Comparison of ENCODE assay signal across 8 cellular contexts in the genomic region with DNA sequence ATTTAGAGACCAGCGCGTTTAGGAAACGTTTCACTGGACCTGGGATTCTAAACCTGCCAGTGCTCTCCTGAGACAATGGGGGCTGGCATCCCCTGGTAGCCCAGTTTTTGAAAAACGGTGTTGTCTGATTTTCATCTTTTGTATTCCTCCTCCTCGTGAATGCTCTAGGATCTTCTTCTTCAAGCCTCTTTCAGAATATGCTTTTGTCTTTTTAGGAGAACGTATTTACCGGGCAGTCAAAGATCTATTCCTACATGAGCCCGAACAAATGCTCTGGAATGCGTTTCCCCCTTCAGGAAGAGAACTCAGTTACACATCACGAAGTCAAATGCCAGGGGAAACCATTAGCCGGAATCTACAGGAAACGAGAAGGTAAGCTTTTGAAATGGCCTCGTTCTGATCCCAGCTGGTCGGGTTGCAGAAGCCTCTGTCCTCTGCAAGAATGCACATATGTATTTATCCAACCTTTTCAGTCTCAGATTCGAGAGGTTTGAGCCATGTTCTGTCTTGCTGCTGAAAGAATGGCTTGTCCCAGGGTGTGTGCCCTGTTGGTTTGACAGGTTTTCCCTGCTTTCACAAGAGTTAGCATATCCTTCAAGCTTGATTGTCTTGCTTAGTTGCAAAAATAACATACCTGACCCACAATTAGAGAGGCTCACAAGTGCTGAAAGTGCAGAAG. TPM values are rescaled to one million over a fixed set of nuclear protein-coding genes. Genes with fewer than 3 reads are reported as not detected.
A peak's percentile ranks its signal among the peaks of the same experiment; 100 is the strongest.
DNase-seq lines count a peak whose midpoint lies in the region; FAIRE-seq and TF ChIP-seq lines count a peak whose summit lies in the region.
"Had no signal": no experiment of that assay in that cellular context is flagged by ENCODE, and none has a peak within 500 bp of the region (broad histone marks: within the 10 kb centered on the region; RNA-seq: fewer than 3 reads in every experiment).

No MANE protein-coding gene starts in this region.

- no peak overlapping the region for H2AFZ ChIP-seq in keratinocyte (ENCODE audit: control insufficient read depth, low read length)

- H3K79me2 ChIP-seq in keratinocyte (ENCODE audit: control insufficient read depth, insufficient read depth, low read length): peaks cover 59% of the 10 kb centered on the region

- no peak for TF ChIP-seq POLR2A in stomach (IDR thresholded peaks at IDR 0.05)

- peak overlapping the region; percentile 76 for H3K9ac ChIP-seq in keratinocyte (ENCODE audit: control insufficient read depth, extremely low read depth, insufficient read depth, low read length)

- dilution Hi-C loops in keratinocyte (cut with MboI; ENCODE audit: extremely low pct_ligation_motif_present, low sequenced_read_pairs): no loop called here

- H3K4me1 ChIP-seq in keratinocyte (ENCODE audit: control insufficient read depth, extremely low read depth, insufficient read depth, low read length) (peaks cover 23% of the 10 kb centered on the region), stomach (peaks cover 24 to 63% (median 46%) of the 10 kb centered on the region in 4 donors)

- no peaks in the 10 kb centered on the region for H3K9me1 ChIP-seq in keratinocyte (ENCODE audit: control insufficient read depth, extremely low read depth, insufficient read depth, low read length)

- H3K4me2 ChIP-seq in keratinocyte (ENCODE audit: control insufficient read depth, extremely low read depth, insufficient read depth, low read depth, low read length): peak overlapping the region; percentile 84

- DNase-seq in HL-60 (ENCODE audit: low read depth in 1 of 2, low spot score in 1 of 2) (peak in 1 of 2 experiments; percentile 27), keratinocyte (ENCODE audit: low read depth, low spot score) (no peak), stomach (no peak), occipital lobe (lab: John Stamatoyannopoulos, UW) (no peak), HPDE6-E6E7 (ENCODE audit: extremely low spot score) (no peak), NCI-H187 treated with DMSO at 0.1 percent for 48 hours (lab: John Stamatoyannopoulos, UW) (no peak)
- DNase-seq: activated CD4-positive, alpha-beta T cell treated with anti-CD3 and anti-CD28 coated beads for 1 hour had no signal

- TF ChIP-seq EP300 in stomach (IDR thresholded peaks at IDR 0.05): no peak

- intact Hi-C loops in stomach (cut with DNase I; ENCODE audit: low total_unique reads): no loop called here

- H3K36me3 ChIP-seq in keratinocyte (ENCODE audit: control insufficient read depth in 2 of 2, extremely low read depth in 1 of 2, insufficient read depth in 2 of 2, low read length in 2 of 2) (peaks cover 22 to 29% of the 10 kb centered on the region in 2 experiments), stomach (peaks cover 29 to 50% (median 48%) of the 10 kb centered on the region in 4 donors)

- H3K27me3 ChIP-seq in HL-60 (ENCODE audit: insufficient read depth, poor library complexity, severe bottlenecking) (no peaks in the 10 kb centered on the region), keratinocyte (ENCODE audit: control insufficient read depth, extremely low read depth, insufficient read depth, low read length) (no peaks in the 10 kb centered on the region), stomach (no peaks in the 10 kb centered on the region)

- TF ChIP-seq CTCF in HL-60 (IDR thresholded peaks at IDR 0.05; ENCODE audit: insufficient read depth, low read length) (no peak), keratinocyte (optimal IDR thresholded peaks at IDR 0.05 in 1 of 3, IDR thresholded peaks at IDR 0.05 in 1 of 3, conservative IDR thresholded peaks at IDR 0.05 in 1 of 3; ENCODE audit: extremely low read depth in 1 of 3, insufficient read depth in 2 of 3, low read length in 3 of 3) (no peak), stomach (IDR thresholded peaks at IDR 0.05) (no peak)

- 40 to 68% (median 43%) methylated on average over 15 of the region's 15 CpGs for WGBS in adipose tissue, 3 donors
- 39 to 50% (median 46%) methylated on average over 15 of the region's 15 CpGs for WGBS in stomach, 5 donors

- peak overlapping the region; percentile 64 for H3K4me3 ChIP-seq in HL-60 (replicated peaks; ENCODE audit: insufficient read depth, low read length)
- H3K4me3 ChIP-seq in keratinocyte (ENCODE audit: control insufficient read depth in 2 of 3, extremely low read depth in 1 of 3, insufficient read depth in 2 of 3, low read depth in 1 of 3, low read length in 3 of 3): peak overlapping the region; percentile 55 to 77 (median 62)
- peak overlapping the region; percentile 67 to 87 (median 74) for H3K4me3 ChIP-seq in stomach

- peaks cover 7% of the 10 kb centered on the region for H4K20me1 ChIP-seq in keratinocyte (ENCODE audit: control insufficient read depth, extremely low read depth, insufficient read depth, low read length)

- H3K27ac ChIP-seq in HL-60 (replicated peaks): peak overlapping the region; percentile 73
- H3K27ac ChIP-seq in adipose tissue (ENCODE audit: low read depth, low read length): peak overlapping the region; percentile 35
- peak overlapping the region; percentile 24 for H3K27ac ChIP-seq in keratinocyte (ENCODE audit: control insufficient read depth, insufficient read depth, low read length)
- H3K27ac ChIP-seq in stomach: peak overlapping the region; percentile 82 to 96 (median 89)

- H3K9me3 ChIP-seq in keratinocyte (ENCODE audit: control insufficient read depth, low read depth, low read length) (no peaks in the 10 kb centered on the region), stomach (no peaks in the 10 kb centered on the region)

- FAIRE-seq in keratinocyte (lab: Jason Lieb, UNC): peak; percentile 39

RNA-seq across cellular contexts. Expression of gene KMT5A, which starts 6.6 kb away (rescaled TPM):
- polyA plus RNA-seq in adipose tissue: 10 to 100 TPM; 15.0 to 20.8 (median 15.2) TPM
- 19.4 to 39.2 TPM (median 28.6 TPM) in 3 replicates for polyA plus RNA-seq in keratinocyte
- 38.0 TPM for polyA plus RNA-seq in keratinocyte (2011; ENCODE audit: low read depth)
- 32.0 and 35.0 TPM in 2 replicates for polyA plus RNA-seq in keratinocyte (2011; cell fraction: cytosol; rRNA removed)
- polyA plus RNA-seq in keratinocyte (2011; cell fraction: nucleus; rRNA removed): 32.9 and 35.2 TPM in 2 replicates
- polyA plus RNA-seq in keratinocyte (2012; ENCODE audit: low replicate concordance): 28.7 and 34.0 TPM in 2 replicates
- 11.3 to 18.4 TPM (median 18.2 TPM) in 3 replicates for polyA minus RNA-seq in keratinocyte
- polyA minus RNA-seq in keratinocyte (2011; cell fraction: cytosol; rRNA and poly(A)+ RNA removed): 21.7 TPM
- 10.3 and 15.3 TPM in 2 replicates for polyA minus RNA-seq in keratinocyte (2011; cell fraction: nucleus; rRNA and poly(A)+ RNA removed)
- total RNA-seq in stomach: 10 to 100 TPM; 22.8 to 64.6 (median 46.1) TPM
- polyA plus RNA-seq in stomach: 10 to 100 TPM; 16.5 to 20.4 (median 16.6) TPM
- total RNA-seq in occipital lobe: 31.5 TPM

RNA-seq across cellular contexts. Expression of gene SBNO1, which starts 25.9 kb away (rescaled TPM):
- 1 to 10 TPM; 2.9 to 5.2 (median 4.9) TPM for polyA plus RNA-seq in adipose tissue
- 11.0 to 18.4 TPM (median 12.0 TPM) in 3 replicates for polyA plus RNA-seq in keratinocyte
- 40.5 TPM for polyA plus RNA-seq in keratinocyte (2011; ENCODE audit: low read depth)
- polyA plus RNA-seq in keratinocyte (2011; cell fraction: cytosol; rRNA removed): 7.3 and 11.4 TPM in 2 replicates
- 11.7 and 15.2 TPM in 2 replicates for polyA plus RNA-seq in keratinocyte (2011; cell fraction: nucleus; rRNA removed)
- polyA plus RNA-seq in keratinocyte (2012; ENCODE audit: low replicate concordance): 19.2 and 21.2 TPM in 2 replicates
- polyA minus RNA-seq in keratinocyte: 9.0 to 42.9 TPM (median 18.4 TPM) in 3 replicates
- 14.4 TPM for polyA minus RNA-seq in keratinocyte (2011; cell fraction: cytosol; rRNA and poly(A)+ RNA removed)
- 14.5 and 32.3 TPM in 2 replicates for polyA minus RNA-seq in keratinocyte (2011; cell fraction: nucleus; rRNA and poly(A)+ RNA removed)
- 10 to 100 TPM in 4 of 5 donors, 1 to 10 TPM in 1; 6.4 to 35.6 (median 17.7) TPM for total RNA-seq in stomach
- 1 to 10 TPM; 3.4 to 4.1 (median 3.6) TPM for polyA plus RNA-seq in stomach
- 48.4 TPM for total RNA-seq in occipital lobe

RNA-seq across cellular contexts. Expression of gene RILPL2, which starts 45.9 kb away (rescaled TPM):
- polyA plus RNA-seq in adipose tissue (10 to 100 TPM in 1 of 3 donors, 1 to 10 TPM in 2; 2.0 to 11.7 (median 7.8) TPM), keratinocyte (2.1 to 3.6 TPM (median 3.2 TPM) in 3 replicates), stomach (1 to 10 TPM; 4.6 to 5.9 (median 5.5) TPM)
- 0.79 TPM for polyA plus RNA-seq in keratinocyte (2011; ENCODE audit: low read depth)
- 3.3 TPM in 2 replicates for polyA plus RNA-seq in keratinocyte (2011; cell fraction: cytosol; rRNA removed)
- 2.0 TPM in 2 replicates for polyA plus RNA-seq in keratinocyte (2011; cell fraction: nucleus; rRNA removed)
- polyA plus RNA-seq in keratinocyte (2012; ENCODE audit: low replicate concordance): 1.4 and 3.8 TPM in 2 replicates
- polyA minus RNA-seq in keratinocyte: 1.1 to 1.7 TPM (median 1.3 TPM) in 3 replicates
- 1.5 TPM for polyA minus RNA-seq in keratinocyte (2011; cell fraction: cytosol; rRNA and poly(A)+ RNA removed)
- 0.53 and 0.70 TPM in 2 replicates for polyA minus RNA-seq in keratinocyte (2011; cell fraction: nucleus; rRNA and poly(A)+ RNA removed)
- total RNA-seq in stomach (1 to 10 TPM; 2.0 to 5.3 (median 3.8) TPM), occipital lobe (0.78 TPM)

Comparison
In these comparisons a context has a peak if more than half of its experiments do, and no peak if none do; other contexts are left out.
1. H3K27ac ChIP-seq: peak in every context shown above with its lines; median percentile 89 in stomach; 73 in HL-60; 35 in adipose tissue; 24 in keratinocyte.